Comparison of ENCODE assay signal across 19 cellular contexts in genomic region chr6:53376661-53377226, GRCh38. TPM values are rescaled to one million over a fixed set of nuclear protein-coding genes. Genes with fewer than 3 reads are reported as not detected.
DNase-seq lines count a peak whose midpoint lies in the region; ATAC-seq and TF ChIP-seq lines count a peak whose summit lies in the region.
"Had no signal": no experiment of that assay in that cellular context is flagged by ENCODE, and none has a peak within 500 bp of the region (broad histone marks: within the 10 kb centered on the region; RNA-seq: fewer than 3 reads in every experiment).

No MANE protein-coding gene starts in this region.

- H3K36me3 ChIP-seq in right lobe of liver, result no peaks in the 10 kb centered on the region
- H3K36me3 ChIP-seq: BE2C, HAP-1 had no signal

- no peak overlapping the region for H3K4me3 ChIP-seq in right lobe of liver
- H3K4me3 ChIP-seq: GM23248, HAP-1 had no signal

- intact Hi-C loops in left ventricle myocardium superior (cut with micrococcal nuclease), result no loop called here
- intact Hi-C loops in cardiac septum (cut with DNase I), result no loop called here
- intact Hi-C loops in right lobe of liver (cut with DNase I), result no loop called here

- DNase-seq in left ventricle myocardium superior (no peak), cardiac septum (ENCODE audit: low spot score) (no peak), left lobe of liver (ENCODE audit: low spot score) (no peak), right lobe of liver (no peak)
- no peak for DNase-seq in naive thymus-derived CD8-positive, alpha-beta T cell
- DNase-seq: BE2C; C1 segment of cervical spinal cord; CD4-positive, CD25-positive, alpha-beta regulatory T cell; CD8-positive, alpha-beta memory T cell; COR-L47; DMS 273 treated with DMSO at 0.1 percent for 48 hours; DND-41; EL; GM23248; IMR-90 had no signal

- H3K27me3 ChIP-seq in right lobe of liver, result no peaks in the 10 kb centered on the region

- H3K4me1 ChIP-seq in right lobe of liver, result peaks cover 0 to 35% (median 10%) of the 10 kb centered on the region in 4 donors
- H3K4me1 ChIP-seq: BE2C, HAP-1 had no signal

- WGBS in right lobe of liver (ENCODE audit: insufficient coverage, low coverage, low lambda C conversion rate, missing lambda C conversion rate), result 24% methylated on average over 5 of the region's 5 CpGs

- H3K36me3 Mint-ChIP-seq in naive thymus-derived CD8-positive, alpha-beta T cell, result no peaks in the 10 kb centered on the region
- H3K36me3 Mint-ChIP-seq: CD4-positive, CD25-positive, alpha-beta regulatory T cell; CD8-positive, alpha-beta memory T cell had no signal

- POLR2A ChIA-PET in naive thymus-derived CD8-positive, alpha-beta T cell (lab: Charles Lee), result no interaction called here

- peaks cover 0 to 3% (median 0%) of the 10 kb centered on the region in 5 donors for H3K27me3 Mint-ChIP-seq in naive thymus-derived CD8-positive, alpha-beta T cell

- H3K4me1 Mint-ChIP-seq in naive thymus-derived CD8-positive, alpha-beta T cell, result no peaks in the 10 kb centered on the region
- H3K4me1 Mint-ChIP-seq: CD4-positive, CD25-positive, alpha-beta regulatory T cell; CD8-positive, alpha-beta memory T cell had no signal

- H3K27ac Mint-ChIP-seq in naive thymus-derived CD8-positive, alpha-beta T cell, result no peak overlapping the region
- H3K27ac Mint-ChIP-seq: CD4-positive, CD25-positive, alpha-beta regulatory T cell; CD8-positive, alpha-beta memory T cell had no signal

- peak overlapping the region in 2 of 3 donors; percentile 69 to 75 for H3K27ac ChIP-seq in right lobe of liver
- H3K27ac ChIP-seq: GM23248, HL-60 had no signal

- peak; percentile 61 for ATAC-seq in left ventricle myocardium superior
- peak; percentile 32 for ATAC-seq in left lobe of liver
- ATAC-seq in right lobe of liver, result peak in 3 of 4 donors; percentile 30 to 54 (median 49)
- no peak for ATAC-seq in HG02623 (IDR thresholded peaks at IDR 0.05; ENCODE audit: unreplicated experiment)
- ATAC-seq in HG03378 (IDR thresholded peaks at IDR 0.05; ENCODE audit: unreplicated experiment), result no peak
- no peak for ATAC-seq in naive thymus-derived CD8-positive, alpha-beta T cell

- TF ChIP-seq CTCF in right lobe of liver (IDR thresholded peaks at IDR 0.05), result no peak

- H3K9me3 ChIP-seq in right lobe of liver, result no peaks in the 10 kb centered on the region
- H3K9me3 ChIP-seq: BE2C, HAP-1 had no signal

- H3K9me3 Mint-ChIP-seq in naive thymus-derived CD8-positive, alpha-beta T cell, result no peaks in the 10 kb centered on the region
- H3K9me3 Mint-ChIP-seq: CD8-positive, alpha-beta memory T cell had no signal

- H3K4me3 Mint-ChIP-seq in naive thymus-derived CD8-positive, alpha-beta T cell, result no peak overlapping the region
- H3K4me3 Mint-ChIP-seq: CD8-positive, alpha-beta memory T cell had no signal

- TF ChIP-seq POLR2A in right lobe of liver (IDR thresholded peaks at IDR 0.05), result no peak

RNA-seq across cellular contexts. Expression of gene ELOVL5, which starts 28.0 kb away (rescaled TPM):
- total RNA-seq in left ventricle myocardium superior, result 21.2 TPM
- 37.6 TPM for total RNA-seq in cardiac septum
- 54.4 TPM for total RNA-seq in left lobe of liver
- 100 to 1,000 TPM in 1 of 6 experiments, 10 to 100 TPM in 5; 48.5 to 117 (median 55.7) TPM for total RNA-seq in right lobe of liver
- total RNA-seq in naive thymus-derived CD8-positive, alpha-beta T cell, result 10 to 100 TPM; 59.4 to 67.4 TPM
- 10 to 100 TPM; 32.5 to 38.1 (median 33.0) TPM for polyA plus RNA-seq in naive thymus-derived CD8-positive, alpha-beta T cell

Comparison
In these comparisons a context has a peak if more than half of its experiments do, and no peak if none do; other contexts are left out.
1. ATAC-seq: peak in left ventricle myocardium superior (single experiment), left lobe of liver (single experiment) and right lobe of liver (3 of 4); none in HG02623 (single experiment), HG03378 (single experiment) and naive thymus-derived CD8-positive, alpha-beta T cell (0 of 2).